11 cellular contexts compared by ENCODE assay signal in the genomic region with DNA sequence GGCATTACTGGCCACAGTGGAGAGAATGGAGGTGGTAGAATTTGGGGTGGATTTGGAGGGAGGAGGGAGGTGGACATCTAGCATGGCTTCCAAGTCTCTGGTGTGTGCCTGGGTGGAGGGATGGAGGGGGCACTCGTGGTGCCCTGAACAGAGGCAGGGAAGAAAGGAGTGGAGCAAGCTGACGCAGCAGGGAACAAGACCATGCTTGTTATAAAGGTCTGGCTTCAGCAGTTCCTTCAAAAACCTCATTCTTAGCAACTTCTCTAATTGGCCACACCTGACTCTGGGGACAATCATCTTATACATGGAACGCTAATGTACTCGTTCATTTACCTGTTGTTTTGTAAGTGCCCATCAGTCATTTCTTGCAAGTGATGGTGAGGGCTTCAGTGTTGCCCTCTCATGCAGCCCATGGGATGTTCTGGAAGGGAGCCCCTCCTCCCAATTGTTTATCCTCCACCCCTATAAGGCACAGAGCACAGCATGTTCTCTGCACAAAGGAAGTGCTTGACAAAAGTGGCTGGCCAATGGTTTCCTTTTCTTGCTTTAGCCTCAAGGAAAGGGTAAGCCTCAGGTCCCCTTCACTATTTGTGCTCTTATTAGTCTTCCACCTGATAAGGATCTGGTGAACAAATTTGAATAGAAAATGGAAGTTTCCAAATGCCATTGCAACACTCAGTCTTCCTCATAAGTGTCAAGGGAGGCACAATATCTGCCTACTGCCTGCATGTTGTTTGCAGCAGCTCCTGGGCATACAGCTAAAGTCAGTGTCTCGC. TPM values are rescaled to one million over a fixed set of nuclear protein-coding genes. Genes with fewer than 3 reads are reported as not detected.
A peak's percentile ranks its signal among the peaks of the same experiment; 100 is the strongest.
DNase-seq lines count a peak whose midpoint lies in the region; ATAC-seq and TF ChIP-seq lines count a peak whose summit lies in the region.
"Had no signal": no experiment of that assay in that cellular context is flagged by ENCODE, and none has a peak within 500 bp of the region (broad histone marks: within the 10 kb centered on the region; RNA-seq: fewer than 3 reads in every experiment).

No MANE protein-coding gene starts in this region.

- H3K4me3 Mint-ChIP-seq in activated B cell treated with CpG ODN at 0.5 μM for 24 hours = peak overlapping the region; percentile 5
- H3K4me3 Mint-ChIP-seq: activated T-cell treated with anti-CD3 and anti-CD28 coated beads, Interleukin-2, amount 50 U/mL, for 4 hours; neural progenitor cell had no signal

- no peaks in the 10 kb centered on the region for H3K27me3 Mint-ChIP-seq in activated B cell treated with CpG ODN at 0.5 μM for 24 hours

- H2AFZ ChIP-seq in Loucy (ENCODE audit: low read length) = no peak overlapping the region
- H2AFZ ChIP-seq: neural progenitor cell had no signal

- H3K4me1 ChIP-seq in Loucy (ENCODE audit: insufficient read depth, low read length, poor library complexity, severe bottlenecking) (peaks cover 30% of the 10 kb centered on the region), stomach smooth muscle (ENCODE audit: control insufficient read depth, insufficient read depth, low read length) (peaks cover 77% of the 10 kb centered on the region)
- H3K4me1 ChIP-seq: colonic mucosa had no signal

- POLR2A ChIA-PET in activated B cell treated with CpG ODN at 0.5 μM for 24 hours (lab: Charles Lee) = interaction anchor here (1.0 kb wide), 1 partner anchor 10 kb away, joined by 3 read pairs; no protein-coding TSS in a partner anchor

- H3K36me3 ChIP-seq in Loucy (ENCODE audit: insufficient read depth, low read length) (peaks cover 10% of the 10 kb centered on the region; the same call in 1 of the 2 replicates), stomach smooth muscle (ENCODE audit: control insufficient read depth in 2 of 2, insufficient read depth in 2 of 2, low read length in 2 of 2) (no peaks in the 10 kb centered on the region)
- H3K36me3 ChIP-seq: colonic mucosa, neural progenitor cell had no signal

- no peaks in the 10 kb centered on the region for H3F3A ChIP-seq in Loucy (ENCODE audit: low read depth)

- H3K9me2 ChIP-seq in Loucy (replicated peaks; ENCODE audit: low read depth, low read length) = no peaks in the 10 kb centered on the region

- DNase-seq in activated B cell treated with CpG ODN at 0.5 μM for 24 hours (no peak), left ventricle myocardium superior (no peak), GM13977 (ENCODE audit: low spot score) (no peak), NCI-H1436 (lab: John Stamatoyannopoulos, UW) (no peak)
- DNase-seq: activated T-cell treated with anti-CD3 and anti-CD28 coated beads, Interleukin-2, amount 50 U/mL, for 4 hours; colonic mucosa; DMS53 had no signal

- H3K79me2 ChIP-seq in Loucy (ENCODE audit: insufficient read depth, low read length) = peaks cover 9% of the 10 kb centered on the region; the same call in 1 of the 2 replicates

- in situ Hi-C loops in GM13977 (cut with MboI; ENCODE audit: low pct_unique_long_range_greater_than_20kb, low sequenced_read_pairs, unreplicated experiment) = no loop called here

- H3K4me3 ChIP-seq in Loucy (ENCODE audit: low read length, poor library complexity, severe bottlenecking) (peak overlapping the region; percentile 16), stomach smooth muscle (ENCODE audit: low read length in 2 of 2) (peak overlapping the region in 1 of 2 donors; percentile 40)
- H3K4me3 ChIP-seq: colonic mucosa, neural progenitor cell had no signal

- H3K9ac ChIP-seq in Loucy (ENCODE audit: low read depth, low read length, poor library complexity, severe bottlenecking) (peak overlapping the region; percentile 9), stomach smooth muscle (ENCODE audit: low read length in 2 of 2) (no peak overlapping the region)
- H3K9ac ChIP-seq: neural progenitor cell had no signal

- ATAC-seq in activated B cell treated with CpG ODN at 0.5 μM for 24 hours (ENCODE audit: low read depth) (no peak), left ventricle myocardium superior (peak; percentile 51), HG02678 (IDR thresholded peaks at IDR 0.05; ENCODE audit: unreplicated experiment) (no peak)
- ATAC-seq: activated T-cell treated with anti-CD3 and anti-CD28 coated beads, Interleukin-2, amount 50 U/mL, for 4 hours had no signal

- CTCF ChIA-PET in activated B cell treated with CpG ODN at 0.5 μM for 24 hours (lab: Charles Lee) = no interaction called here

- H4K20me1 ChIP-seq in Loucy (ENCODE audit: insufficient read depth, low read length, poor library complexity, severe bottlenecking) = no peaks in the 10 kb centered on the region

- TF ChIP-seq CTCF in Loucy (conservative IDR thresholded peaks at IDR 0.05; ENCODE audit: low read length) (no peak), activated B cell treated with CpG ODN at 0.5 μM for 24 hours (IDR thresholded peaks at IDR 0.05) (no peak), GM13977 (IDR thresholded peaks at IDR 0.05; ENCODE audit: extremely low read depth, insufficient read depth, missing control alignments) (no peak)

- H3K36me3 Mint-ChIP-seq in activated B cell treated with CpG ODN at 0.5 μM for 24 hours (ENCODE audit: low read depth) = peaks cover 16% of the 10 kb centered on the region
- H3K36me3 Mint-ChIP-seq: neural progenitor cell had no signal

- intact Hi-C loops in activated B cell treated with CpG ODN at 0.5 μM for 24 hours (cut with micrococcal nuclease) (no loop called here), left ventricle myocardium superior (cut with micrococcal nuclease) (no loop called here)

- H3K9me3 Mint-ChIP-seq in activated B cell treated with CpG ODN at 0.5 μM for 24 hours = no peaks in the 10 kb centered on the region
- H3K9me3 Mint-ChIP-seq: activated T-cell treated with anti-CD3 and anti-CD28 coated beads, Interleukin-2, amount 50 U/mL, for 4 hours had no signal

- H3K4me1 Mint-ChIP-seq in activated B cell treated with CpG ODN at 0.5 μM for 24 hours = peaks cover 34% of the 10 kb centered on the region

- peak overlapping the region; percentile 40 for H3K4me2 ChIP-seq in Loucy (ENCODE audit: low read depth, low read length, poor library complexity, severe bottlenecking)
- H3K4me2 ChIP-seq: neural progenitor cell had no signal

- peak overlapping the region; percentile 98 for H3K27ac ChIP-seq in stomach smooth muscle (ENCODE audit: low read length)
- H3K27ac ChIP-seq: colonic mucosa, neural progenitor cell had no signal

- H3K9me3 ChIP-seq in Loucy (ENCODE audit: insufficient read depth, low read depth, low read length) = no peaks in the 10 kb centered on the region
- no peaks in the 10 kb centered on the region for H3K9me3 ChIP-seq in stomach smooth muscle (ENCODE audit: control insufficient read depth in 2 of 2, low read length in 2 of 2)
- H3K9me3 ChIP-seq: colonic mucosa had no signal

- H3K27ac Mint-ChIP-seq in activated B cell treated with CpG ODN at 0.5 μM for 24 hours = peak overlapping the region; percentile 67
- H3K27ac Mint-ChIP-seq: neural progenitor cell had no signal

- H3K27me3 ChIP-seq in Loucy (ENCODE audit: insufficient read depth, low read length, poor library complexity, severe bottlenecking) (no peaks in the 10 kb centered on the region), stomach smooth muscle (ENCODE audit: control insufficient read depth in 1 of 2, insufficient read depth in 2 of 2, low read length in 2 of 2) (no peaks in the 10 kb centered on the region)
- H3K27me3 ChIP-seq: colonic mucosa, neural progenitor cell had no signal

RNA-seq across cellular contexts. Expression of a gene that starts 39.3 kb away (rescaled TPM):
- total RNA-seq in activated B cell treated with CpG ODN at 0.5 μM for 24 hours (8.3 and 8.4 TPM in 2 replicates), left ventricle myocardium superior (33.7 TPM)
